Comparison of ENCODE assay signal across 1 cellular context in genomic region chr1:15948600-15949452, GRCh38.
TF ChIP-seq lines count a peak whose summit lies in the region.

No MANE protein-coding gene starts in this region.

TF ChIP-seq in IMR-90, 13 proteins besides CTCF, POLR2A, EP300 and RAD21 (continued from another document):
- TF ChIP-seq MAZ (IDR thresholded peaks at IDR 0.05; ENCODE audit: borderline replicate concordance, low read depth, low read length), result peak; percentile 16; the same call in 1 of the 2 replicates
- no peak for TF ChIP-seq RCOR1 (IDR thresholded peaks at IDR 0.05; ENCODE audit: insufficient replicate concordance, low read length)
- TF ChIP-seq NFE2L2 (IDR thresholded peaks at IDR 0.05; ENCODE audit: low read depth, low read length), result peak; percentile 45; the same call in 1 of the 2 replicates
